In the genomic region with DNA sequence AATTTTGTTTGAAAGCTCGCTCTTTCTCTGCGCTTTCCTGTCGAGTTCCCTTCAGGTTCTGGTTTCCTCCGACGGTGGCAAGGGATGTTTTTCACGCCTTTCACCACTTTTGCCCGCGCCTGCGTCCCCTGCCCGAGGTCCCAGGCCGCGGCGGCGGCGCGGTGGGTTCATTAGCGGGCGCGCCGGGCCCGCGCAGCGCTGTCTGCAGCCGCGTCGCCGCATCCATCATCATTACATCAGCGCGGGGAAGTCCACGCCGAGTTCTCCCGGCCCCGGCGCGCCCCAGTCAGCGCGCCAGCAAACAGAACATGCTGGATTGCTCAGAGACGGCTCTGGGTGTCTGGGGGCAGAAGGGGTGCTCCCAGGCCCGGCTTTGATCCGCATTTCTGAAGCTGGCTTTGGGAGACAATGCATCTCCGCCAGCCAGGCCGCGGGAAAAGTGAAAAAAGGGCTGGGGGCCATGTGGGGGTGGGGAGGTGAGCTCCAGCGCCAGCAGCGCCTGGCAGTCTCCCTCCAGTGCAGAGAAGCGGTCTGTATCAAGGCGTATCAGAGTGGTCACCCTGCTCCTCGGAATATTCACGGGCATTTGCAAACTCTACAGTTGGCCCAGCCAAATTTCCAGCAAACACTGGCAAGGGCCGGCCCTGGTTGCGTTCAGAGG, we compare ENCODE assay signal across 10 cellular contexts. TPM values are rescaled to one million over a fixed set of nuclear protein-coding genes. Genes with fewer than 3 reads are reported as not detected.
DNase-seq lines count a peak whose midpoint lies in the region; ATAC-seq and TF ChIP-seq lines count a peak whose summit lies in the region.
"Had no signal": no experiment of that assay in that cellular context is flagged by ENCODE, and none has a peak within 500 bp of the region (broad histone marks: within the 10 kb centered on the region; RNA-seq: fewer than 3 reads in every experiment).

No MANE protein-coding gene starts in this region.

- H3K4me3 Mint-ChIP-seq in activated CD4-positive, alpha-beta memory T cell treated with anti-CD3 and anti-CD28 coated beads for 36 hours, result no peak overlapping the region
- H3K4me3 Mint-ChIP-seq in activated CD4-positive, alpha-beta memory T cell treated with anti-CD3 and anti-CD28 coated beads, Interleukin-2, amount 10 ng/mL, durations not matched to agents 7 days and 5 days, result no peak overlapping the region

- ATAC-seq in thoracic aorta (ENCODE audit: insufficient number of reproducible peaks, low FRiP score, low read depth), result no peak
- no peak for ATAC-seq in esophagus mucosa

- H3K4me3 ChIP-seq in thoracic aorta, result peak overlapping the region; percentile 71
- H3K4me3 ChIP-seq: MG63 had no signal

- CTCF ChIA-PET in activated CD4-positive, alpha-beta memory T cell treated with anti-CD3 and anti-CD28 coated beads for 36 hours (lab: Charles Lee), result no interaction called here
- CTCF ChIA-PET in activated CD4-positive, alpha-beta memory T cell treated with anti-CD3 and anti-CD28 coated beads, Interleukin-2, amount 10 ng/mL, durations not matched to agents 7 days and 5 days (lab: Charles Lee), result no interaction called here

- intact Hi-C loops in activated CD4-positive, alpha-beta memory T cell treated with anti-CD3 and anti-CD28 coated beads for 36 hours (cut with micrococcal nuclease), result no loop called here

- H3K27me3 ChIP-seq in thoracic aorta (replicated peaks; ENCODE audit: insufficient read depth), result no peaks in the 10 kb centered on the region
- H3K27me3 ChIP-seq: MG63 had no signal

- H3K27ac Mint-ChIP-seq in activated CD4-positive, alpha-beta memory T cell treated with anti-CD3 and anti-CD28 coated beads for 36 hours, result no peak overlapping the region
- no peak overlapping the region for H3K27ac Mint-ChIP-seq in activated CD4-positive, alpha-beta memory T cell treated with anti-CD3 and anti-CD28 coated beads, Interleukin-2, amount 10 ng/mL, durations not matched to agents 7 days and 5 days
- H3K27ac Mint-ChIP-seq: CD4-positive, alpha-beta memory T cell had no signal

- no peak for TF ChIP-seq CTCF in thoracic aorta (IDR thresholded peaks at IDR 0.05)

- H3K9me3 Mint-ChIP-seq in activated CD4-positive, alpha-beta memory T cell treated with anti-CD3 and anti-CD28 coated beads for 36 hours, result no peaks in the 10 kb centered on the region
- no peaks in the 10 kb centered on the region for H3K9me3 Mint-ChIP-seq in activated CD4-positive, alpha-beta memory T cell treated with anti-CD3 and anti-CD28 coated beads, Interleukin-2, amount 10 ng/mL, durations not matched to agents 7 days and 5 days

- POLR2A ChIA-PET in activated CD4-positive, alpha-beta memory T cell treated with anti-CD3 and anti-CD28 coated beads for 36 hours (lab: Charles Lee), result no interaction called here
- POLR2A ChIA-PET in activated CD4-positive, alpha-beta memory T cell treated with anti-CD3 and anti-CD28 coated beads, Interleukin-2, amount 10 ng/mL, durations not matched to agents 7 days and 5 days (lab: Charles Lee), result no interaction called here

- peaks cover 33% of the 10 kb centered on the region for H3K27me3 Mint-ChIP-seq in activated CD4-positive, alpha-beta memory T cell treated with anti-CD3 and anti-CD28 coated beads for 36 hours
- peaks cover 53% of the 10 kb centered on the region for H3K27me3 Mint-ChIP-seq in activated CD4-positive, alpha-beta memory T cell treated with anti-CD3 and anti-CD28 coated beads, Interleukin-2, amount 10 ng/mL, durations not matched to agents 7 days and 5 days

- peak; percentile 19 for DNase-seq in activated CD4-positive, alpha-beta memory T cell treated with anti-CD3 and anti-CD28 coated beads for 36 hours
- DNase-seq in activated CD4-positive, alpha-beta memory T cell treated with anti-CD3 and anti-CD28 coated beads, Interleukin-2, amount 10 ng/mL, durations not matched to agents 7 days and 5 days, result no peak
- DNase-seq in amniotic epithelial cell (ENCODE audit: low read depth) (peak; percentile 70), iris pigment epithelial cell (ENCODE audit: low read depth) (peak; percentile 62), thoracic aorta (ENCODE audit: low spot score) (no peak), AML-193 (lab: John Stamatoyannopoulos, UW) (no peak), HuH-7.5 (ENCODE audit: low spot score) (no peak)
- DNase-seq: MG63 had no signal

- peaks cover 5 to 14% of the 10 kb centered on the region in 2 donors for H3K4me1 ChIP-seq in thoracic aorta (ENCODE audit: control insufficient read depth in 1 of 2, low read depth in 2 of 2)

- no peaks in the 10 kb centered on the region for H3K36me3 Mint-ChIP-seq in activated CD4-positive, alpha-beta memory T cell treated with anti-CD3 and anti-CD28 coated beads for 36 hours
- peaks cover 3% of the 10 kb centered on the region for H3K36me3 Mint-ChIP-seq in activated CD4-positive, alpha-beta memory T cell treated with anti-CD3 and anti-CD28 coated beads, Interleukin-2, amount 10 ng/mL, durations not matched to agents 7 days and 5 days (ENCODE audit: low read depth)
- H3K36me3 Mint-ChIP-seq: CD4-positive, alpha-beta memory T cell had no signal

- no peaks in the 10 kb centered on the region for H3K36me3 ChIP-seq in thoracic aorta
- H3K36me3 ChIP-seq: MG63 had no signal

- H3K27ac ChIP-seq in thoracic aorta, result no peak overlapping the region

- H3K9me3 ChIP-seq in thoracic aorta, result no peaks in the 10 kb centered on the region
- H3K9me3 ChIP-seq: MG63 had no signal

- peaks cover 6% of the 10 kb centered on the region for H3K4me1 Mint-ChIP-seq in activated CD4-positive, alpha-beta memory T cell treated with anti-CD3 and anti-CD28 coated beads for 36 hours (ENCODE audit: low read depth)
- peaks cover 3% of the 10 kb centered on the region for H3K4me1 Mint-ChIP-seq in activated CD4-positive, alpha-beta memory T cell treated with anti-CD3 and anti-CD28 coated beads, Interleukin-2, amount 10 ng/mL, durations not matched to agents 7 days and 5 days

RNA-seq across cellular contexts. Expression of a gene that starts 8.9 kb away (rescaled TPM):
- total RNA-seq in activated CD4-positive, alpha-beta memory T cell treated with anti-CD3 and anti-CD28 coated beads for 36 hours, result under 1 TPM in 1 of 2 experiments, not detected in 1; 0.02 TPM
- not detected for total RNA-seq in activated CD4-positive, alpha-beta memory T cell treated with anti-CD3 and anti-CD28 coated beads, Interleukin-2, amount 10 ng/mL, durations not matched to agents 7 days and 5 days
- total RNA-seq in thoracic aorta (1 to 10 TPM; 3.4 to 6.6 TPM), esophagus mucosa (15.0 TPM)

Comparison
In these comparisons a context has a peak if more than half of its experiments do, and no peak if none do; other contexts are left out.
1. DNase-seq: peak in activated CD4-positive, alpha-beta memory T cell treated with anti-CD3 and anti-CD28 coated beads for 36 hours (single experiment), amniotic epithelial cell (single experiment) and iris pigment epithelial cell (single experiment); none in activated CD4-positive, alpha-beta memory T cell treated with anti-CD3 and anti-CD28 coated beads, Interleukin-2, amount 10 ng/mL, durations not matched to agents 7 days and 5 days (single experiment), thoracic aorta (single experiment), AML-193 (0 of 2) and HuH-7.5 (single experiment).
2. RNA of a gene that starts 8.9 kb away (total RNA-seq): 15.0 TPM in esophagus mucosa (single experiment) and 3.4 to 6.6 TPM in thoracic aorta; not detected in activated CD4-positive, alpha-beta memory T cell treated with anti-CD3 and anti-CD28 coated beads, Interleukin-2, amount 10 ng/mL, durations not matched to agents 7 days and 5 days and 0.02 TPM in activated CD4-positive, alpha-beta memory T cell treated with anti-CD3 and anti-CD28 coated beads for 36 hours; every median in the first group is over 4 times any median in the second.